Comparison of ENCODE assay signal across 30 cellular contexts in genomic region chr16:21593530-21594289, GRCh38. TPM values are rescaled to one million over a fixed set of nuclear protein-coding genes. Genes with fewer than 3 reads are reported as not detected.
A peak's percentile ranks its signal among the peaks of the same experiment; 100 is the strongest.
DNase-seq lines count a peak whose midpoint lies in the region; ATAC-seq, FAIRE-seq and TF ChIP-seq lines count a peak whose summit lies in the region.
"Had no signal": no experiment of that assay in that cellular context is flagged by ENCODE, and none has a peak within 500 bp of the region (broad histone marks: within the 10 kb centered on the region; RNA-seq: fewer than 3 reads in every experiment).

No MANE protein-coding gene starts in this region.

- FAIRE-seq in HepG2 (lab: Jason Lieb, UNC), result no peak
- no peak for FAIRE-seq in GM12891 (lab: Jason Lieb, UNC)
- FAIRE-seq: D721Med had no signal

- no peaks in the 10 kb centered on the region for H3K36me3 ChIP-seq in HepG2 (replicated peaks in 1 of 2; ENCODE audit: control insufficient read depth in 1 of 2, insufficient read depth in 2 of 2, low read length in 2 of 2)
- no peaks in the 10 kb centered on the region for H3K36me3 ChIP-seq in right lobe of liver
- no peaks in the 10 kb centered on the region for H3K36me3 ChIP-seq in neutrophil
- H3K36me3 ChIP-seq: BLaER1, HAP-1, MG63, SJCRH30 had no signal

- H3K4me3 ChIP-seq in HepG2 (replicated peaks in 1 of 3; ENCODE audit: insufficient read depth in 1 of 3, low read depth in 2 of 3, low read length in 3 of 3) (no peak overlapping the region), right lobe of liver (no peak overlapping the region), neutrophil (ENCODE audit: low read depth in 1 of 2, low read length in 1 of 2) (no peak overlapping the region)
- H3K4me3 ChIP-seq: BLaER1, GM23248, HAP-1, MG63, SJCRH30 had no signal

- no peak overlapping the region for H3K9ac ChIP-seq in HepG2 (ENCODE audit: insufficient read depth, low read depth, low read length)
- H3K9ac ChIP-seq: BLaER1, GM23248 had no signal

- WGBS in HepG2 (ENCODE audit: low lambda C conversion rate), result 12% methylated on average over 7 of the region's 7 CpGs
- 67% methylated on average over 7 of the region's 7 CpGs for WGBS in right lobe of liver (ENCODE audit: insufficient coverage, low coverage, low lambda C conversion rate, missing lambda C conversion rate)

- POLR2A ChIA-PET in HepG2 (lab: Yijun Ruan, JAX), result no interaction called here

- DNase-seq in HepG2 (ENCODE audit: low spot score) (no peak), right lobe of liver (no peak), GM12891 (ENCODE audit: insufficient read length, low spot score) (no peak)
- DNase-seq: CD4-positive, alpha-beta T cell; GM23248; KBM-7; MG63; NCI-H1105 treated with DMSO at 0.1 percent for 48 hours; NCI-H146; NCI-H1930; NCI-H2107; NCI-H446; NCI-H524 treated with DMSO at 0.1 percent for 48 hours; NCI-H82; NK-92 treated with Interleukin-12 subunit alpha and Interleukin-12 subunit beta, amount 100 ng/mL, for 24 hours; PC-3; SJCRH30 had no signal

- TF ChIP-seq EP300 in HepG2 (IDR thresholded peaks at IDR 0.05; ENCODE audit: low read depth in 2 of 2, low read length in 2 of 2) (no peak), HepG2 (CRISPR knock-in tag; IDR thresholded peaks at IDR 0.05; ENCODE audit: borderline replicate concordance) (no peak)

- CTCF ChIA-PET in HepG2 (lab: Yijun Ruan, JAX; ENCODE audit: low intra/inter-chr PET ratio, low total read pairs), result no interaction called here

- ATAC-seq in HepG2 (no peak; the same call in 1 of the 3 replicates), right lobe of liver (no peak), HG03135 (IDR thresholded peaks at IDR 0.05; ENCODE audit: unreplicated experiment) (no peak), HG03457 (IDR thresholded peaks at IDR 0.05; ENCODE audit: unreplicated experiment) (no peak)
- ATAC-seq: PC-3, Right ventricle myocardium inferior, SK-N-SH treated with all-trans-retinoic acid at 6 μM for 48 hours had no signal

- no peaks in the 10 kb centered on the region for H3K79me2 ChIP-seq in HepG2 (ENCODE audit: insufficient read depth, low read length)

- H3K9me3 ChIP-seq in HepG2 (ENCODE audit: low read length) (no peaks in the 10 kb centered on the region), right lobe of liver (no peaks in the 10 kb centered on the region), neutrophil (no peaks in the 10 kb centered on the region)
- H3K9me3 ChIP-seq: BLaER1, HAP-1, MG63, SJCRH30 had no signal

- no peak overlapping the region for H3K27ac ChIP-seq in HepG2 (ENCODE audit: extremely low read length, insufficient read depth, low read length)
- no peak overlapping the region for H3K27ac ChIP-seq in right lobe of liver
- 0 out of 2 replicates have a peak overlapping the region, but pooled peaks have one; percentile 9 for H3K27ac ChIP-seq in VCaP
- H3K27ac ChIP-seq in neutrophil, result peak overlapping the region; percentile 53
- H3K27ac ChIP-seq: BLaER1, GM23248, SJCRH30 had no signal

- TF ChIP-seq POLR2A in HepG2 (IDR thresholded peaks at IDR 0.05; ENCODE audit: insufficient read depth in 1 of 2, low read depth in 2 of 2, low read length in 2 of 2), result no peak
- TF ChIP-seq POLR2A in right lobe of liver (IDR thresholded peaks at IDR 0.05), result no peak
- TF ChIP-seq POLR2A in GM12891 (IDR thresholded peaks at IDR 0.05; ENCODE audit: low read depth, low read length), result no peak

- H3K27me3 ChIP-seq in HepG2 (ENCODE audit: control insufficient read depth in 1 of 2, insufficient read depth in 2 of 2, low read length in 2 of 2), result peaks cover 0 to 20% of the 10 kb centered on the region in 2 experiments; a peak in 2 of 5 replicates
- H3K27me3 ChIP-seq in right lobe of liver, result no peaks in the 10 kb centered on the region
- no peaks in the 10 kb centered on the region for H3K27me3 ChIP-seq in neutrophil
- H3K27me3 ChIP-seq: BLaER1, MG63, SJCRH30 had no signal

- H3K4me1 ChIP-seq in HepG2 (ENCODE audit: insufficient read depth, low read length) (peaks cover 24% of the 10 kb centered on the region), right lobe of liver (no peaks in the 10 kb centered on the region), neutrophil (ENCODE audit: control insufficient read depth in 1 of 2, insufficient read depth in 1 of 2, low read depth in 1 of 2, low read length in 1 of 2) (peaks cover 85 to 86% of the 10 kb centered on the region in 2 experiments)
- H3K4me1 ChIP-seq: SJCRH30 had no signal

- no TSS peak for BruUV-seq in HepG2 (replicated peaks; lab: Mats Ljungman, UMichigan)

- TF ChIP-seq RAD21 in HepG2 (CRISPR knock-in tag; IDR thresholded peaks at IDR 0.05), result no peak

- in situ Hi-C loops in HepG2 (cut with HindIII; ENCODE audit: extremely low pct_ligation_motif_present, low pct_unique_long_range_greater_than_20kb), result no loop called here

- no peaks in the 10 kb centered on the region for H4K20me1 ChIP-seq in HepG2 (ENCODE audit: insufficient read depth, low read length)
- H4K20me1 ChIP-seq: BLaER1 had no signal

- no peak for TF ChIP-seq CTCF in HepG2 (CRISPR knock-in tag; IDR thresholded peaks at IDR 0.05)
- TF ChIP-seq CTCF in right lobe of liver (IDR thresholded peaks at IDR 0.05), result no peak
- TF ChIP-seq CTCF in VCaP (conservative IDR thresholded peaks at IDR 0.05), result no peak
- TF ChIP-seq CTCF in neutrophil (IDR thresholded peaks at IDR 0.05), result no peak

- intact Hi-C loops in HepG2 (cut with micrococcal nuclease; ENCODE audit: unreplicated experiment), result no loop called here
- intact Hi-C loops in right lobe of liver (cut with DNase I), result no loop called here

- H3K4me2 ChIP-seq in HepG2 (ENCODE audit: low read depth, low read length), result no peak overlapping the region
- H3K4me2 ChIP-seq: BLaER1 had no signal

- H2AFZ ChIP-seq in HepG2 (ENCODE audit: low read length), result no peak overlapping the region
- H2AFZ ChIP-seq: GM23248 had no signal

TF ChIP-seq in HepG2, 621 proteins besides CTCF, POLR2A, EP300 and RAD21 (continues in another document):
- TF ChIP-seq RBAK (CRISPR knock-in tag; IDR thresholded peaks at IDR 0.05) (no peak), HOXA7 (CRISPR knock-in tag; IDR thresholded peaks at IDR 0.05) (no peak), CBX2 (IDR thresholded peaks at IDR 0.05; ENCODE audit: low read depth, low read length) (no peak), CBX2 (CRISPR knock-in tag; IDR thresholded peaks at IDR 0.05; ENCODE audit: low read depth) (no peak)

TF ChIP-seq in GM12891, 5 proteins besides CTCF, POLR2A, EP300 and RAD21 (continues in another document):
- TF ChIP-seq TAF1 (IDR thresholded peaks at IDR 0.05; ENCODE audit: low read depth, low read length), result no peak
- no peak for TF ChIP-seq POU2F2 (IDR thresholded peaks at IDR 0.05; ENCODE audit: low read depth, low read length)
- no peak for TF ChIP-seq PAX5 (IDR thresholded peaks at IDR 0.05; ENCODE audit: insufficient read depth, low read length, severe bottlenecking)

RNA-seq across cellular contexts. Expression of gene METTL9, which starts 5.7 kb away (rescaled TPM):
- 175 and 204 TPM in 2 replicates for total RNA-seq in HepG2 (2016; rRNA removed; fragmentation: Illumina TruSeq; extraction: Trizol)
- total RNA-seq in HepG2 (2016; cell fraction: cytosol; rRNA removed; fragmentation: Illumina TruSeq; extraction: Trizol; ENCODE audit: low read depth), result 260 and 296 TPM in 2 replicates
- total RNA-seq in HepG2 (2016; cell fraction: insoluble cytoplasmic fraction; rRNA removed; fragmentation: Illumina TruSeq; extraction: Trizol), result 189 and 192 TPM in 2 replicates
- total RNA-seq in HepG2 (2016; cell fraction: membrane; rRNA removed; fragmentation: Illumina TruSeq; extraction: Trizol), result 531 and 570 TPM in 2 replicates
- 102 and 120 TPM in 2 replicates for total RNA-seq in HepG2 (2016; cell fraction: nucleus; rRNA removed; fragmentation: Illumina TruSeq; extraction: Trizol)
- polyA plus RNA-seq in HepG2 (2011; rRNA removed), result 96.9 and 123 TPM in 2 replicates
- 57.9 and 89.7 TPM in 2 replicates for polyA plus RNA-seq in HepG2 (2011; cell fraction: cytosol; rRNA removed)
- polyA plus RNA-seq in HepG2 (2011; cell fraction: nucleus; rRNA removed), result 22.0 and 27.5 TPM in 2 replicates
- 128 and 134 TPM in 2 replicates for polyA plus RNA-seq in HepG2 (2012)
- polyA plus RNA-seq in HepG2 (2016; cell fraction: cytosol; fragmentation: Illumina TruSeq; extraction: Trizol; ENCODE audit: low read depth), result 385 and 459 TPM in 2 replicates
- 218 and 221 TPM in 2 replicates for polyA plus RNA-seq in HepG2 (2016; cell fraction: insoluble cytoplasmic fraction; fragmentation: Illumina TruSeq; extraction: Trizol; ENCODE audit: low read depth)
- 534 and 554 TPM in 2 replicates for polyA plus RNA-seq in HepG2 (2016; cell fraction: membrane; fragmentation: Illumina TruSeq; extraction: Trizol; ENCODE audit: low read depth)
- polyA plus RNA-seq in HepG2 (2016; cell fraction: nucleus; fragmentation: Illumina TruSeq; extraction: Trizol; ENCODE audit: insufficient read depth, low read depth), result 143 and 144 TPM in 2 replicates
- polyA minus RNA-seq in HepG2 (2011; rRNA and poly(A)+ RNA removed; ENCODE audit: low replicate concordance), result 23.0 and 41.2 TPM in 2 replicates
- polyA minus RNA-seq in HepG2 (2011; cell fraction: cytosol; rRNA and poly(A)+ RNA removed), result 66.7 and 68.9 TPM in 2 replicates
- polyA minus RNA-seq in HepG2 (2011; cell fraction: nucleus; rRNA and poly(A)+ RNA removed), result 50.9 and 56.4 TPM in 2 replicates
- 10 to 100 TPM in 5 of 6 experiments, 1 to 10 TPM in 1; 9.6 to 29.3 (median 15.5) TPM for total RNA-seq in right lobe of liver
- 47.5 TPM for polyA plus RNA-seq in GM12891 (2012; ENCODE audit: low read depth, missing spikeins)

RNA-seq across cellular contexts. Expression of gene IGSF6, which starts 58.7 kb away (rescaled TPM):
- total RNA-seq in HepG2 (2016; rRNA removed; fragmentation: Illumina TruSeq; extraction: Trizol) (not detected in 2 replicates), right lobe of liver (10 to 100 TPM in 1 of 6 experiments, 1 to 10 TPM in 5; 1.9 to 20.5 (median 3.4) TPM)
- total RNA-seq in HepG2 (2016; cell fraction: cytosol; rRNA removed; fragmentation: Illumina TruSeq; extraction: Trizol; ENCODE audit: low read depth), result not detected in 2 replicates
- not detected in 2 replicates for total RNA-seq in HepG2 (2016; cell fraction: insoluble cytoplasmic fraction; rRNA removed; fragmentation: Illumina TruSeq; extraction: Trizol)
- not detected in 2 replicates for total RNA-seq in HepG2 (2016; cell fraction: membrane; rRNA removed; fragmentation: Illumina TruSeq; extraction: Trizol)
- not detected in 2 replicates for total RNA-seq in HepG2 (2016; cell fraction: nucleus; rRNA removed; fragmentation: Illumina TruSeq; extraction: Trizol)
- polyA plus RNA-seq in HepG2 (2011; rRNA removed), result not detected in 2 replicates
- not detected in 2 replicates for polyA plus RNA-seq in HepG2 (2011; cell fraction: cytosol; rRNA removed)
- not detected in 2 replicates for polyA plus RNA-seq in HepG2 (2011; cell fraction: nucleus; rRNA removed)
- 0.19 and 0.24 TPM in 2 replicates for polyA plus RNA-seq in HepG2 (2012)
- polyA plus RNA-seq in HepG2 (2016; cell fraction: cytosol; fragmentation: Illumina TruSeq; extraction: Trizol; ENCODE audit: low read depth), result not detected in 2 replicates
- not detected in 2 replicates for polyA plus RNA-seq in HepG2 (2016; cell fraction: insoluble cytoplasmic fraction; fragmentation: Illumina TruSeq; extraction: Trizol; ENCODE audit: low read depth)
- not detected in 2 replicates for polyA plus RNA-seq in HepG2 (2016; cell fraction: membrane; fragmentation: Illumina TruSeq; extraction: Trizol; ENCODE audit: low read depth)
- not detected in 2 replicates for polyA plus RNA-seq in HepG2 (2016; cell fraction: nucleus; fragmentation: Illumina TruSeq; extraction: Trizol; ENCODE audit: insufficient read depth, low read depth)
- not detected in 2 replicates for polyA minus RNA-seq in HepG2 (2011; rRNA and poly(A)+ RNA removed; ENCODE audit: low replicate concordance)
- not detected in 2 replicates for polyA minus RNA-seq in HepG2 (2011; cell fraction: cytosol; rRNA and poly(A)+ RNA removed)
- not detected in 2 replicates for polyA minus RNA-seq in HepG2 (2011; cell fraction: nucleus; rRNA and poly(A)+ RNA removed)
- polyA plus RNA-seq in GM12891 (2012; ENCODE audit: low read depth, missing spikeins), result 0.17 TPM
- total RNA-seq: A172, GM23248, HT-29, LHCN-M2, SJCRH30 had no signal
- polyA plus RNA-seq: AG04450 had no signal

Comparison
In these comparisons a context has a peak if more than half of its experiments do, and no peak if none do; other contexts are left out.
1. H3K27ac ChIP-seq: peak in VCaP (single experiment) and neutrophil (single experiment); none in HepG2 (single experiment) and right lobe of liver (0 of 3).